1 cellular context compared by ENCODE assay signal in the genomic region with DNA sequence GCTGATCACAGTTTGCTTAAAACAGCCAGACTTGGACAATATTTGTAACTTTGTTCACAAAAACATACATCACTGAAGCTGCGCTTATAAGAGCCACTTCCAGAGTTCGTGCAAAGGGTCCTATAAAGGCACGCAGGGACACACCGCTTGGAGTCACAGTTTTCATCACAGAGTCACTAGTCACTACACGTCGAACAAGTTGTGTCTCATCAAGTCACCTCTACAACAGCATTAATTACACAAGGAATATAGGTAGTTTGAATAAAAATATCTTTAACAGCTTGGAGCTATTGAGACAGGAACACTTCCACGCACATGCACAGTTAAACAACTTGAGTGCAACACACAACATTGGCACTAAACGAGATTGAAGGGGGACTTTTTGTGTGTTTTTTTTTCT.
TF ChIP-seq lines count a peak whose summit lies in the region.

No MANE protein-coding gene starts in this region.

TF ChIP-seq in endothelial cell of umbilical vein, 7 proteins besides CTCF, POLR2A, EP300 and RAD21:
- no peak for TF ChIP-seq EZH2 (IDR thresholded peaks at IDR 0.05; ENCODE audit: borderline replicate concordance, low read depth, low read length, severe bottlenecking)
- TF ChIP-seq FOS (IDR thresholded peaks at IDR 0.05; ENCODE audit: borderline replicate concordance, insufficient read depth, low read length), result no peak
- TF ChIP-seq, protein P1, sequence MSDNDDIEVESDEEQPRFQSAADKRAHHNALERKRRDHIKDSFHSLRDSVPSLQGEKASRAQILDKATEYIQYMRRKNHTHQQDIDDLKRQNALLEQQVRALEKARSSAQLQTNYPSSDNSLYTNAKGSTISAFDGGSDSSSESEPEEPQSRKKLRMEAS (IDR thresholded peaks at IDR 0.05; ENCODE audit: insufficient read depth, insufficient read length), result no peak
- no peak for TF ChIP-seq JUN (IDR thresholded peaks at IDR 0.05; ENCODE audit: borderline replicate concordance, insufficient read depth, insufficient read length, low read depth)
- no peak for TF ChIP-seq GATA2 (IDR thresholded peaks at IDR 0.05; ENCODE audit: insufficient read depth, insufficient read length, low read depth, low read length)
- no peak for TF ChIP-seq MYC (IDR thresholded peaks at IDR 0.05; ENCODE audit: low read depth, low read length)
- no peak for TF ChIP-seq POLR2AphosphoS5 (IDR thresholded peaks at IDR 0.05; ENCODE audit: insufficient read depth, low read depth, low read length)
